8 cellular contexts compared by ENCODE assay signal in genomic region chr6:71887006-71887743, GRCh38. TPM values are rescaled to one million over a fixed set of nuclear protein-coding genes. Genes with fewer than 3 reads are reported as not detected.
DNase-seq lines count a peak whose midpoint lies in the region; ATAC-seq and TF ChIP-seq lines count a peak whose summit lies in the region.

No MANE protein-coding gene starts in this region.

- peak overlapping the region; percentile 49 for H3K4me3 ChIP-seq in lung

- H3K9me3 ChIP-seq in lung (ENCODE audit: control insufficient read depth in 2 of 2, insufficient read depth in 1 of 2, low read length in 1 of 2) = no peaks in the 10 kb centered on the region

- H3K27me3 ChIP-seq in lung (ENCODE audit: control insufficient read depth, insufficient read depth) = no peaks in the 10 kb centered on the region

- TF ChIP-seq CTCF in lung (IDR thresholded peaks at IDR 0.05; ENCODE audit: control extremely low read depth, extremely low read depth) = no peak

- ATAC-seq in GM21447 (IDR thresholded peaks at IDR 0.05; ENCODE audit: unreplicated experiment) = peak; percentile 14
- ATAC-seq in lung (ENCODE audit: insufficient read depth, low FRiP score) = no peak

- DNase-seq in 8988T (peak; percentile 11), amniotic epithelial cell (ENCODE audit: low read depth) (peak; percentile 4), lung (ENCODE audit: low spot score) (no peak), H4 (ENCODE audit: low spot score) (no peak), NCI-H2107 treated with DMSO at 0.1 percent for 48 hours (lab: John Stamatoyannopoulos, UW; ENCODE audit: unreplicated experiment) (no peak)
- DNase-seq in stimulated activated CD4-positive, alpha-beta T cell treated with anti-CD3 and anti-CD28 coated beads, Interleukin-4, amount 100 ng/mL, for 4 hours = no peak
- DNase-seq in NK-92 treated with Interleukin-12 subunit alpha and Interleukin-12 subunit beta, amount 100 ng/mL, for 24 hours (lab: John Stamatoyannopoulos, UW) = no peak

- H3K36me3 ChIP-seq in lung (ENCODE audit: control insufficient read depth in 2 of 2, insufficient read depth in 2 of 2, low read length in 2 of 2) = no peaks in the 10 kb centered on the region

- H3K4me1 ChIP-seq in lung (ENCODE audit: control insufficient read depth in 2 of 2, insufficient read depth in 2 of 2, low read length in 2 of 2) = peaks cover 4 to 6% of the 10 kb centered on the region in 2 donors

- H3K27ac ChIP-seq in lung (ENCODE audit: low read depth in 1 of 2, low read length in 1 of 2) = no peak overlapping the region

- WGBS in lung, 2 donors = 7 to 9% methylated on average over 22 to 29 of the region's 29 CpGs

RNA-seq across cellular contexts. Expression of gene RIMS1, which starts 0.8 kb away (rescaled TPM):
- 1 to 10 TPM; 2.9 to 5.7 TPM for total RNA-seq in lung
- polyA plus RNA-seq in lung = under 1 TPM; 0.14 to 0.34 TPM
- total RNA-seq in H4 (2014; rRNA removed; shearing (Covaris generic)) = 4.4 and 6.7 TPM in 2 replicates

Comparison
In these comparisons a context has a peak if more than half of its experiments do, and no peak if none do; other contexts are left out.
1. DNase-seq: peak in 8988T (single experiment) and amniotic epithelial cell (single experiment); none in lung (single experiment), H4 (single experiment), stimulated activated CD4-positive, alpha-beta T cell treated with anti-CD3 and anti-CD28 coated beads, Interleukin-4, amount 100 ng/mL, for 4 hours (0 of 2), NCI-H2107 treated with DMSO at 0.1 percent for 48 hours (single experiment) and NK-92 treated with Interleukin-12 subunit alpha and Interleukin-12 subunit beta, amount 100 ng/mL, for 24 hours (single experiment).